In the genomic region with DNA sequence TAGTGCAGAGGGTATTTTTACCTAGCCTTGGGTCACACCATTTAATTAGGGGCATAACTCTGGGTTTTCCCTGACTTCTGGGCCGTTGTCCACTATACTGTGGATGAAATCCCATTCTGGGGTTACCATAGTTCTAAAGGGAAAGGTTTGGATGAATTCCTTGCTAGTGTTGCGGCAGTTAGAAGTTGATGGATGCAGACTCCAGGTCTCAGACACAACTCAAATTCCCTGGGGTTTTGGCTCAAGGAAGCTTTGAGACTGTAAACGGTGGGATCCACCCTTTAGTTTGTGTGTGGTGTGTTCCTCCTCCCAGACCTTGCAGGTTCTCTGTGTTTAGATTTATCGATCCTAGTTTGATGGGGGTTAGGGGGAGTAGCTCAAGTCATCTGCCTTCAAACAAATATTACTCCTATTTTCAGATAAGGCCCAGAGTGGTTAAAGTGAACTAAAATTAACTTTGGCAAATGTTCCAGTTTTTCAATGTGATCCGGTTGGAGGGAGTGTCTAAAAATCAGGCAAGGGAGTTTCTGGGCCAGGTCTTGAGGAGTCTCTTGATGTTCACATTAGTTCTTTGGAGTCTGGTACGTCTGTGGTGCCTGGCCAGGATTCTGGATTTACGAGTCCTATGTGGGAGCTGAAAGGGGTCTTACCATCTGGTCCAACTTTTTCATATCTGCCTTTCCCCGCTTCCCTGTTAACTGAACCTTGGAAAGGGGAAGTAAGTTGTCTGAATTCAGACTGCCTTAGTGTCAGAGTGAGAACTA, we compare ENCODE assay signal across 8 cellular contexts. TPM values are rescaled to one million over a fixed set of nuclear protein-coding genes. Genes with fewer than 3 reads are reported as not detected.
DNase-seq lines count a peak whose midpoint lies in the region; ATAC-seq, FAIRE-seq and TF ChIP-seq lines count a peak whose summit lies in the region.

No MANE protein-coding gene starts in this region.

- H3K4me3 ChIP-seq in ACC112 (ENCODE audit: low read depth, low read length) (peak overlapping the region; percentile 97), kidney (ENCODE audit: low read length in 2 of 2) (peak overlapping the region; percentile 81 to 90), testis (peak overlapping the region; percentile 75 to 96)

- no peak for TF ChIP-seq POLR2A in testis (IDR thresholded peaks at IDR 0.05)

- H3K9me3 Mint-ChIP-seq in HFFc6 = no peaks in the 10 kb centered on the region
- no peaks in the 10 kb centered on the region for H3K9me3 Mint-ChIP-seq in activated T-helper 17 cell treated with anti-CD3 and anti-CD28 coated beads, Interleukin-2, amount 50 U/mL, for 72 hours

- intact Hi-C loops in kidney (cut with DNase I) (no loop called here), testis (cut with DNase I; ENCODE audit: low total_unique reads) (no loop called here)

- 4 to 6% methylated on average over 8 of the region's 8 CpGs for WGBS in testis, 2 donors

- no peaks in the 10 kb centered on the region for H3K27me3 ChIP-seq in ACC112 (ENCODE audit: insufficient read depth, low read length)
- no peaks in the 10 kb centered on the region for H3K27me3 ChIP-seq in testis

- no peak for FAIRE-seq in kidney (lab: Jason Lieb, UNC)

- H3K36me3 ChIP-seq in ACC112 (ENCODE audit: insufficient read depth, low read length) = no peaks in the 10 kb centered on the region
- no peaks in the 10 kb centered on the region for H3K36me3 ChIP-seq in kidney (ENCODE audit: control insufficient read depth in 1 of 2, insufficient read depth in 2 of 2, low read length in 2 of 2)
- no peaks in the 10 kb centered on the region for H3K36me3 ChIP-seq in testis (ENCODE audit: low read depth, missing control alignments)

- H3K4me3 Mint-ChIP-seq in HFFc6 = peak overlapping the region; percentile 99
- peak overlapping the region; percentile 97 for H3K4me3 Mint-ChIP-seq in activated T-helper 17 cell treated with anti-CD3 and anti-CD28 coated beads, Interleukin-2, amount 50 U/mL, for 72 hours

- ATAC-seq in activated T-helper 17 cell treated with anti-CD3 and anti-CD28 coated beads, Interleukin-2, amount 50 U/mL, for 72 hours (replicated peaks) = no peak
- ATAC-seq in GM18517 (IDR thresholded peaks at IDR 0.05; ENCODE audit: unreplicated experiment) = no peak

- H3K4me1 Mint-ChIP-seq in HFFc6 (ENCODE audit: low read depth) = peaks cover 68% of the 10 kb centered on the region
- peaks cover 57% of the 10 kb centered on the region for H3K4me1 Mint-ChIP-seq in activated T-helper 17 cell treated with anti-CD3 and anti-CD28 coated beads, Interleukin-2, amount 50 U/mL, for 72 hours

- no peaks in the 10 kb centered on the region; the same call in 1 of the 2 replicates for H3K27me3 Mint-ChIP-seq in HFFc6 (ENCODE audit: insufficient read depth)
- no peaks in the 10 kb centered on the region for H3K27me3 Mint-ChIP-seq in activated T-helper 17 cell treated with anti-CD3 and anti-CD28 coated beads, Interleukin-2, amount 50 U/mL, for 72 hours

- no peak overlapping the region for H2AFZ ChIP-seq in ACC112 (ENCODE audit: low read length, unreplicated experiment)

- peaks cover under 1% of the 10 kb centered on the region; the same call in 1 of the 2 replicates for H3K36me3 Mint-ChIP-seq in HFFc6 (ENCODE audit: low read depth)
- H3K36me3 Mint-ChIP-seq in activated T-helper 17 cell treated with anti-CD3 and anti-CD28 coated beads, Interleukin-2, amount 50 U/mL, for 72 hours (ENCODE audit: low read depth) = peaks cover 28% of the 10 kb centered on the region

- peak overlapping the region; percentile 86 to 93 for H3K9ac ChIP-seq in kidney (ENCODE audit: low read length in 2 of 2)

- H3K9me3 ChIP-seq in kidney (ENCODE audit: control insufficient read depth in 1 of 2, low read length in 2 of 2) (no peaks in the 10 kb centered on the region), testis (no peaks in the 10 kb centered on the region)

- no peak for TF ChIP-seq CTCF in HFFc6 (IDR thresholded peaks at IDR 0.05)
- TF ChIP-seq CTCF in kidney (IDR thresholded peaks at IDR 0.05; ENCODE audit: borderline replicate concordance, extremely low read depth, insufficient read depth) = no peak
- no peak for TF ChIP-seq CTCF in testis (IDR thresholded peaks at IDR 0.05)

- H3K4me1 ChIP-seq in ACC112 (ENCODE audit: control insufficient read depth, insufficient read depth, low read length, unreplicated experiment) (peaks cover 23% of the 10 kb centered on the region), kidney (ENCODE audit: control insufficient read depth in 1 of 2, insufficient read depth in 1 of 2, low read depth in 1 of 2, low read length in 2 of 2) (peaks cover 26 to 33% of the 10 kb centered on the region in 2 donors), testis (peaks cover 40% of the 10 kb centered on the region)

- peak overlapping the region; percentile 93 for H3K27ac Mint-ChIP-seq in HFFc6
- H3K27ac Mint-ChIP-seq in activated T-helper 17 cell treated with anti-CD3 and anti-CD28 coated beads, Interleukin-2, amount 50 U/mL, for 72 hours = peak overlapping the region; percentile 95

- H3K27ac ChIP-seq in ACC112 (ENCODE audit: low read depth, low read length) (peak overlapping the region; percentile 95; the same call in 1 of the 2 replicates), kidney (ENCODE audit: low read depth in 2 of 2, low read length in 2 of 2) (peak overlapping the region; percentile 93 to 95), testis (peak overlapping the region; percentile 96 to 97)

- DNase-seq in HFFc6 (no peak), kidney (no peak), testis (peak; percentile 50), cerebellar cortex (ENCODE audit: low spot score) (no peak), NCI-H128 (lab: John Stamatoyannopoulos, UW; ENCODE audit: unreplicated experiment) (no peak)

- peaks cover 73% of the 10 kb centered on the region for H3K79me2 ChIP-seq in ACC112 (ENCODE audit: control insufficient read depth, insufficient read depth, low read length, unreplicated experiment)

RNA-seq across cellular contexts. Expression of gene RALY, which starts 1.5 kb away (rescaled TPM):
- 100 to 1,000 TPM; 108 to 124 (median 118) TPM for total RNA-seq in HFFc6 (2021; fragmentation: NEBNext Ultra II Directional; extraction: Animal tissue kit (Norgen Biotek cat#: 25700))
- 100 to 1,000 TPM; 112 to 142 TPM for total RNA-seq in activated T-helper 17 cell treated with anti-CD3 and anti-CD28 coated beads, Interleukin-2, amount 50 U/mL, for 72 hours
- total RNA-seq in kidney (119 TPM), testis (100 to 1,000 TPM; 184 to 224 TPM)
- polyA plus RNA-seq in kidney (ENCODE audit: insufficient read depth, low read depth, low replicate concordance) (138 TPM), testis (ENCODE audit: insufficient read depth, low read depth, low replicate concordance) (247 TPM)
